ENCODE assay signal across 2 cellular contexts in genomic region chr5:61363715-61364114, GRCh38.
A peak's percentile ranks its signal among the peaks of the same experiment; 100 is the strongest.
TF ChIP-seq lines count a peak whose summit lies in the region.

No MANE protein-coding gene starts in this region.

TF ChIP-seq in HEK293, 187 proteins besides CTCF, POLR2A, EP300 and RAD21 (continued from another document):
- TF ChIP-seq BCL6B (tag by site-specific recombination; IDR thresholded peaks at IDR 0.05) (peak; percentile 14; the same call in 1 of the 2 replicates), ZNF366 (tag by site-specific recombination; conservative IDR thresholded peaks at IDR 0.05) (peak; percentile 95)

TF ChIP-seq in K562, 482 proteins besides CTCF, POLR2A, EP300 and RAD21 (continued from another document):
- TF ChIP-seq, protein P1, sequence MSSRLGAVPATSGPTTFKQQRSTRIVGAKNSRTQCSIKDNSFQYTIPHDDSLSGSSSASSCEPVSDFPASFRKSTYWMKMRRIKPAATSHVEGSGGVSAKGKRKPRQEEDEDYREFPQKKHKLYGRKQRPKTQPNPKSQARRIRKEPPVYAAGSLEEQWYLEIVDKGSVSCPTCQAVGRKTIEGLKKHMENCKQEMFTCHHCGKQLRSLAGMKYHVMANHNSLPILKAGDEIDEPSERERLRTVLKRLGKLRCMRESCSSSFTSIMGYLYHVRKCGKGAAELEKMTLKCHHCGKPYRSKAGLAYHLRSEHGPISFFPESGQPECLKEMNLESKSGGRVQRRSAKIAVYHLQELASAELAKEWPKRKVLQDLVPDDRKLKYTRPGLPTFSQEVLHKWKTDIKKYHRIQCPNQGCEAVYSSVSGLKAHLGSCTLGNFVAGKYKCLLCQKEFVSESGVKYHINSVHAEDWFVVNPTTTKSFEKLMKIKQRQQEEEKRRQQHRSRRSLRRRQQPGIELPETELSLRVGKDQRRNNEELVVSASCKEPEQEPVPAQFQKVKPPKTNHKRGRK (tag; IDR thresholded peaks at IDR 0.05), result peak; percentile 19; the same call in 1 of the 2 replicates
- TF ChIP-seq ZNF239 (CRISPR knock-in tag; IDR thresholded peaks at IDR 0.05) (no peak), POLR2G (IDR thresholded peaks at IDR 0.05; ENCODE audit: low read depth, low read length) (no peak), PRMT5 (CRISPR knock-in tag; IDR thresholded peaks at IDR 0.05) (no peak), RBM15 (IDR thresholded peaks at IDR 0.05; ENCODE audit: insufficient read depth, low read length) (no peak)
TF ChIP-seq in K562: peak in this region for 1.
